ENCODE assay signal across 2 cellular contexts in genomic region chr13:45299194-45299593, GRCh38.
TF ChIP-seq lines count a peak whose summit lies in the region.

No MANE protein-coding gene starts in this region.

TF ChIP-seq in SK-N-SH, 30 proteins besides CTCF, POLR2A, EP300 and RAD21 (continued from another document):
- TF ChIP-seq PBX3 (IDR thresholded peaks at IDR 0.05) (0 out of 2 replicates have a peak, but pooled peaks have one; percentile 7), NFIC (IDR thresholded peaks at IDR 0.05; ENCODE audit: borderline replicate concordance) (peak; percentile 64; the same call in 1 of the 2 replicates), GATA2 (CRISPR knock-in tag; IDR thresholded peaks at IDR 0.05) (no peak), FOXJ3 (CRISPR knock-in tag; IDR thresholded peaks at IDR 0.05) (no peak), TEAD4 (IDR thresholded peaks at IDR 0.05; ENCODE audit: borderline replicate concordance, insufficient read depth) (no peak)

TF ChIP-seq in endothelial cell of umbilical vein, 7 proteins besides CTCF, POLR2A, EP300 and RAD21 (continued from another document):
- TF ChIP-seq MYC (IDR thresholded peaks at IDR 0.05; ENCODE audit: low read depth, low read length): no peak
- TF ChIP-seq JUN (IDR thresholded peaks at IDR 0.05; ENCODE audit: borderline replicate concordance, insufficient read depth, insufficient read length, low read depth): no peak
- no peak for TF ChIP-seq MAX (IDR thresholded peaks at IDR 0.05; ENCODE audit: insufficient read depth, insufficient read length)
- TF ChIP-seq EZH2 (IDR thresholded peaks at IDR 0.05; ENCODE audit: borderline replicate concordance, low read depth, low read length, severe bottlenecking): no peak
- no peak for TF ChIP-seq GATA2 (IDR thresholded peaks at IDR 0.05; ENCODE audit: insufficient read depth, insufficient read length, low read depth, low read length)
- TF ChIP-seq FOS (IDR thresholded peaks at IDR 0.05; ENCODE audit: borderline replicate concordance, insufficient read depth, low read length): no peak
